Comparison of ENCODE assay signal across 1 cellular context in the genomic region with DNA sequence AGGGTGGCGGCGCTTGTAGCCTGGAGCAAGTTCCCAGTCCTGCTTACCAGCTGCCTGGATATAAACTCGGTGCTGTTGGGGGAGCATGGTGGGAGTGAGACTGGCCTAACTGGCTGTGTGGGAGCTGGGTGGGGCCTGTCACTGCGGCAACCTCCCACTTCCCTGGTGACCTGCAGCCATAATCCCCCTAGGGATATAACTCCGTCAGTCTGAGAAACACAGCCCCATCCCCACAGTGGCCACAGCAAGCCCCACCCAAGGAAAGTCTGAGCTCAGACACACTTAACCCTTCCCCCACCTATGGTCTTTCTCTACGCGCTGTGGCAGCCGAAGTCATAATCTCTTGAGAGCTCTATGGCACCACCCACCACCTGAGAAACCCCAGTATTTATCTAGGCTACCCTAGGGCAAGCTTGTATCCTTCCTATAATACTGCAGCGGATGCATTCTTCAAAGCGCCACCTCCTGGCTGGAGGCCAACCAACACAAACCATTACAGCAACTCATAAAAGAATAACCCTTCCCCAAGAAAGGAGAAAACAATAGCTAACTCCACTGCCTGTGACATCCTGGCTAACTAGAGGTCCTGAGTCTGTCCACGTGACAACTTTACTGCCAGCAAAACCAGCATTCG.
TF ChIP-seq lines count a peak whose summit lies in the region.

No MANE protein-coding gene starts in this region.

TF ChIP-seq in HEK293, 187 proteins besides CTCF, POLR2A, EP300 and RAD21 (continued from another document):
- TF ChIP-seq, protein P1, sequence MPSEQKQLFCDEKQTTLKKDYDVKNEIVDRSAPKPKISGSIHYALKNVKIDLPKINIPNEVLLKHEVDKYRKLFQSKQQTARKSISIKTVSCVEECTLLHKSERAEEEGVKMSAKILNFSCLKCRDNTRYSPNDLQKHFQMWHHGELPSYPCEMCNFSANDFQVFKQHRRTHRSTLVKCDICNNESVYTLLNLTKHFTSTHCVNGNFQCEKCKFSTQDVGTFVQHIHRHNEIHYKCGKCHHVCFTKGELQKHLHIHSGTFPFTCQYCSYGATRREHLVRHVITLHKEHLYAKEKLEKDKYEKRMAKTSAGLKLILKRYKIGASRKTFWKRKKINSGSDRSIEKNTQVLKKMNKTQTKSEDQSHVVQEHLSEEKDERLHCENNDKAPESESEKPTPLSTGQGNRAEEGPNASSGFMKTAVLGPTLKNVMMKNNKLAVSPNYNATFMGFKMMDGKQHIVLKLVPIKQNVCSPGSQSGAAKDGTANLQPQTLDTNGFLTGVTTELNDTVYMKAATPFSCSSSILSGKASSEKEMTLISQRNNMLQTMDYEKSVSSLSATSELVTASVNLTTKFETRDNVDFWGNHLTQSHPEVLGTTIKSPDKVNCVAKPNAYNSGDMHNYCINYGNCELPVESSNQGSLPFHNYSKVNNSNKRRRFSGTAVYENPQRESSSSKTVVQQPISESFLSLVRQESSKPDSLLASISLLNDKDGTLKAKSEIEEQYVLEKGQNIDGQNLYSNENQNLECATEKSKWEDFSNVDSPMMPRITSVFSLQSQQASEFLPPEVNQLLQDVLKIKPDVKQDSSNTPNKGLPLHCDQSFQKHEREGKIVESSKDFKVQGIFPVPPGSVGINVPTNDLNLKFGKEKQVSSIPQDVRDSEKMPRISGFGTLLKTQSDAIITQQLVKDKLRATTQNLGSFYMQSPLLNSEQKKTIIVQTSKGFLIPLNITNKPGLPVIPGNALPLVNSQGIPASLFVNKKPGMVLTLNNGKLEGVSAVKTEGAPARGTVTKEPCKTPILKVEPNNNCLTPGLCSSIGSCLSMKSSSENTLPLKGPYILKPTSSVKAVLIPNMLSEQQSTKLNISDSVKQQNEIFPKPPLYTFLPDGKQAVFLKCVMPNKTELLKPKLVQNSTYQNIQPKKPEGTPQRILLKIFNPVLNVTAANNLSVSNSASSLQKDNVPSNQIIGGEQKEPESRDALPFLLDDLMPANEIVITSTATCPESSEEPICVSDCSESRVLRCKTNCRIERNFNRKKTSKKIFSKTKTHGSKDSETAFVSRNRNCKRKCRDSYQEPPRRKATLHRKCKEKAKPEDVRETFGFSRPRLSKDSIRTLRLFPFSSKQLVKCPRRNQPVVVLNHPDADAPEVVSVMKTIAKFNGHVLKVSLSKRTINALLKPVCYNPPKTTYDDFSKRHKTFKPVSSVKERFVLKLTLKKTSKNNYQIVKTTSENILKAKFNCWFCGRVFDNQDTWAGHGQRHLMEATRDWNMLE (tag by site-specific recombination; conservative IDR thresholded peaks at IDR 0.05; ENCODE audit: low read depth) = peak; percentile 46; the same call in 1 of the 2 replicates
- TF ChIP-seq ZNF23 (tag by site-specific recombination; IDR thresholded peaks at IDR 0.05; ENCODE audit: borderline replicate concordance) (no peak), ZNF140 (tag by site-specific recombination; IDR thresholded peaks at IDR 0.05) (no peak), ZNF416 (tag by site-specific recombination; IDR thresholded peaks at IDR 0.05) (no peak), ZNF221 (tag by site-specific recombination; IDR thresholded peaks at IDR 0.05; ENCODE audit: borderline replicate concordance) (no peak), ZNF768 (tag by site-specific recombination; IDR thresholded peaks at IDR 0.05) (no peak), ZNF341 (tag by site-specific recombination; IDR thresholded peaks at IDR 0.05; ENCODE audit: low read depth) (no peak), ZNF132 (tag by site-specific recombination; IDR thresholded peaks at IDR 0.05; ENCODE audit: borderline replicate concordance) (no peak), OVOL3 (tag by site-specific recombination; IDR thresholded peaks at IDR 0.05) (no peak), SCRT2 (tag by site-specific recombination; IDR thresholded peaks at IDR 0.05) (no peak), ZSCAN16 (tag by site-specific recombination; IDR thresholded peaks at IDR 0.05) (no peak), SETDB1 (IDR thresholded peaks at IDR 0.05; ENCODE audit: insufficient read length, low read length) (peak; percentile 37), ZNF791 (tag by site-specific recombination; IDR thresholded peaks at IDR 0.05) (no peak)
- TF ChIP-seq, protein P2, sequence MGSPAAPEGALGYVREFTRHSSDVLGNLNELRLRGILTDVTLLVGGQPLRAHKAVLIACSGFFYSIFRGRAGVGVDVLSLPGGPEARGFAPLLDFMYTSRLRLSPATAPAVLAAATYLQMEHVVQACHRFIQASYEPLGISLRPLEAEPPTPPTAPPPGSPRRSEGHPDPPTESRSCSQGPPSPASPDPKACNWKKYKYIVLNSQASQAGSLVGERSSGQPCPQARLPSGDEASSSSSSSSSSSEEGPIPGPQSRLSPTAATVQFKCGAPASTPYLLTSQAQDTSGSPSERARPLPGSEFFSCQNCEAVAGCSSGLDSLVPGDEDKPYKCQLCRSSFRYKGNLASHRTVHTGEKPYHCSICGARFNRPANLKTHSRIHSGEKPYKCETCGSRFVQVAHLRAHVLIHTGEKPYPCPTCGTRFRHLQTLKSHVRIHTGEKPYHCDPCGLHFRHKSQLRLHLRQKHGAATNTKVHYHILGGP (tag by site-specific recombination; IDR thresholded peaks at IDR 0.05) = no peak
- TF ChIP-seq, protein P3, sequence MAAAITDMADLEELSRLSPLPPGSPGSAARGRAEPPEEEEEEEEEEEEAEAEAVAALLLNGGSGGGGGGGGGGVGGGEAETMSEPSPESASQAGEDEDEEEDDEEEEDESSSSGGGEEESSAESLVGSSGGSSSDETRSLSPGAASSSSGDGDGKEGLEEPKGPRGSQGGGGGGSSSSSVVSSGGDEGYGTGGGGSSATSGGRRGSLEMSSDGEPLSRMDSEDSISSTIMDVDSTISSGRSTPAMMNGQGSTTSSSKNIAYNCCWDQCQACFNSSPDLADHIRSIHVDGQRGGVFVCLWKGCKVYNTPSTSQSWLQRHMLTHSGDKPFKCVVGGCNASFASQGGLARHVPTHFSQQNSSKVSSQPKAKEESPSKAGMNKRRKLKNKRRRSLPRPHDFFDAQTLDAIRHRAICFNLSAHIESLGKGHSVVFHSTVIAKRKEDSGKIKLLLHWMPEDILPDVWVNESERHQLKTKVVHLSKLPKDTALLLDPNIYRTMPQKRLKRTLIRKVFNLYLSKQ (tag by site-specific recombination; IDR thresholded peaks at IDR 0.05; ENCODE audit: borderline replicate concordance) = no peak
- TF ChIP-seq, protein P4, sequence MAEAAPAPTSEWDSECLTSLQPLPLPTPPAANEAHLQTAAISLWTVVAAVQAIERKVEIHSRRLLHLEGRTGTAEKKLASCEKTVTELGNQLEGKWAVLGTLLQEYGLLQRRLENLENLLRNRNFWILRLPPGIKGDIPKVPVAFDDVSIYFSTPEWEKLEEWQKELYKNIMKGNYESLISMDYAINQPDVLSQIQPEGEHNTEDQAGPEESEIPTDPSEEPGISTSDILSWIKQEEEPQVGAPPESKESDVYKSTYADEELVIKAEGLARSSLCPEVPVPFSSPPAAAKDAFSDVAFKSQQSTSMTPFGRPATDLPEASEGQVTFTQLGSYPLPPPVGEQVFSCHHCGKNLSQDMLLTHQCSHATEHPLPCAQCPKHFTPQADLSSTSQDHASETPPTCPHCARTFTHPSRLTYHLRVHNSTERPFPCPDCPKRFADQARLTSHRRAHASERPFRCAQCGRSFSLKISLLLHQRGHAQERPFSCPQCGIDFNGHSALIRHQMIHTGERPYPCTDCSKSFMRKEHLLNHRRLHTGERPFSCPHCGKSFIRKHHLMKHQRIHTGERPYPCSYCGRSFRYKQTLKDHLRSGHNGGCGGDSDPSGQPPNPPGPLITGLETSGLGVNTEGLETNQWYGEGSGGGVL (tag by site-specific recombination; IDR thresholded peaks at IDR 0.05) = peak; percentile 52
- TF ChIP-seq, protein P5, sequence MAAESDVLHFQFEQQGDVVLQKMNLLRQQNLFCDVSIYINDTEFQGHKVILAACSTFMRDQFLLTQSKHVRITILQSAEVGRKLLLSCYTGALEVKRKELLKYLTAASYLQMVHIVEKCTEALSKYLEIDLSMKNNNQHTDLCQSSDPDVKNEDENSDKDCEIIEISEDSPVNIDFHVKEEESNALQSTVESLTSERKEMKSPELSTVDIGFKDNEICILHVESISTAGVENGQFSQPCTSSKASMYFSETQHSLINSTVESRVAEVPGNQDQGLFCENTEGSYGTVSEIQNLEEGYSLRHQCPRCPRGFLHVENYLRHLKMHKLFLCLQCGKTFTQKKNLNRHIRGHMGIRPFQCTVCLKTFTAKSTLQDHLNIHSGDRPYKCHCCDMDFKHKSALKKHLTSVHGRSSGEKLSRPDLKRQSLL (tag by site-specific recombination; IDR thresholded peaks at IDR 0.05) = no peak
- TF ChIP-seq, protein P6, sequence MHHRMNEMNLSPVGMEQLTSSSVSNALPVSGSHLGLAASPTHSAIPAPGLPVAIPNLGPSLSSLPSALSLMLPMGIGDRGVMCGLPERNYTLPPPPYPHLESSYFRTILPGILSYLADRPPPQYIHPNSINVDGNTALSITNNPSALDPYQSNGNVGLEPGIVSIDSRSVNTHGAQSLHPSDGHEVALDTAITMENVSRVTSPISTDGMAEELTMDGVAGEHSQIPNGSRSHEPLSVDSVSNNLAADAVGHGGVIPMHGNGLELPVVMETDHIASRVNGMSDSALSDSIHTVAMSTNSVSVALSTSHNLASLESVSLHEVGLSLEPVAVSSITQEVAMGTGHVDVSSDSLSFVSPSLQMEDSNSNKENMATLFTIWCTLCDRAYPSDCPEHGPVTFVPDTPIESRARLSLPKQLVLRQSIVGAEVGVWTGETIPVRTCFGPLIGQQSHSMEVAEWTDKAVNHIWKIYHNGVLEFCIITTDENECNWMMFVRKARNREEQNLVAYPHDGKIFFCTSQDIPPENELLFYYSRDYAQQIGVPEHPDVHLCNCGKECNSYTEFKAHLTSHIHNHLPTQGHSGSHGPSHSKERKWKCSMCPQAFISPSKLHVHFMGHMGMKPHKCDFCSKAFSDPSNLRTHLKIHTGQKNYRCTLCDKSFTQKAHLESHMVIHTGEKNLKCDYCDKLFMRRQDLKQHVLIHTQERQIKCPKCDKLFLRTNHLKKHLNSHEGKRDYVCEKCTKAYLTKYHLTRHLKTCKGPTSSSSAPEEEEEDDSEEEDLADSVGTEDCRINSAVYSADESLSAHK (tag by site-specific recombination; IDR thresholded peaks at IDR 0.05) = no peak
- TF ChIP-seq, protein P7, sequence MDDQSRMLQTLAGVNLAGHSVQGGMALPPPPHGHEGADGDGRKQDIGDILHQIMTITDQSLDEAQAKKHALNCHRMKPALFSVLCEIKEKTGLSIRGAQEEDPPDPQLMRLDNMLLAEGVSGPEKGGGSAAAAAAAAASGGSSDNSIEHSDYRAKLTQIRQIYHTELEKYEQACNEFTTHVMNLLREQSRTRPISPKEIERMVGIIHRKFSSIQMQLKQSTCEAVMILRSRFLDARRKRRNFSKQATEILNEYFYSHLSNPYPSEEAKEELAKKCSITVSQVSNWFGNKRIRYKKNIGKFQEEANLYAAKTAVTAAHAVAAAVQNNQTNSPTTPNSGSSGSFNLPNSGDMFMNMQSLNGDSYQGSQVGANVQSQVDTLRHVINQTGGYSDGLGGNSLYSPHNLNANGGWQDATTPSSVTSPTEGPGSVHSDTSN (CRISPR knock-in tag; IDR thresholded peaks at IDR 0.05) = no peak
